ENCODE assay signal across 20 cellular contexts in genomic region chr22:19062139-19062789, GRCh38. TPM values are rescaled to one million over a fixed set of nuclear protein-coding genes. Genes with fewer than 3 reads are reported as not detected.
DNase-seq lines count a peak whose midpoint lies in the region; ATAC-seq, FAIRE-seq and TF ChIP-seq lines count a peak whose summit lies in the region.
"Had no signal": no experiment of that assay in that cellular context is flagged by ENCODE, and none has a peak within 500 bp of the region (broad histone marks: within the 10 kb centered on the region; RNA-seq: fewer than 3 reads in every experiment).

No MANE protein-coding gene starts in this region.

- H3K9ac ChIP-seq in PC-3 (ENCODE audit: low read length): no peak overlapping the region
- no peak overlapping the region for H3K9ac ChIP-seq in endothelial cell of umbilical vein (replicated peaks; ENCODE audit: extremely low read depth, insufficient read depth, low read length)

- no peaks in the 10 kb centered on the region for H3K27me3 ChIP-seq in PC-3 (ENCODE audit: low read length)
- H3K27me3 ChIP-seq in endothelial cell of umbilical vein (ENCODE audit: control insufficient read depth in 2 of 2, insufficient read depth in 2 of 2, low read length in 2 of 2): no peaks in the 10 kb centered on the region
- H3K27me3 ChIP-seq: breast epithelium, gastrocnemius medialis, right lobe of liver had no signal

- H3K4me2 ChIP-seq in PC-3 (ENCODE audit: low read length) (no peak overlapping the region), endothelial cell of umbilical vein (ENCODE audit: insufficient read depth, low read length) (no peak overlapping the region)

- H3K27ac ChIP-seq in PC-3 (ENCODE audit: low read length) (no peak overlapping the region), endothelial cell of umbilical vein (ENCODE audit: insufficient read depth, low read depth, low read length) (peak overlapping the region; percentile 12)
- H3K27ac ChIP-seq: 22Rv1, breast epithelium, right lobe of liver had no signal

- intact Hi-C loops in PC-3 (cut with micrococcal nuclease): no loop called here
- intact Hi-C loops in endothelial cell of umbilical vein (cut with micrococcal nuclease): no loop called here

- H3K36me3 ChIP-seq in PC-3 (ENCODE audit: low read depth, low read length): peaks cover 5% of the 10 kb centered on the region
- H3K36me3 ChIP-seq in endothelial cell of umbilical vein (ENCODE audit: control insufficient read depth in 2 of 2, extremely low read depth in 1 of 2, insufficient read depth in 2 of 2, low read length in 2 of 2): peaks cover 2 to 43% of the 10 kb centered on the region in 2 experiments
- H3K36me3 ChIP-seq: breast epithelium had no signal

- no peaks in the 10 kb centered on the region for H3F3A ChIP-seq in PC-3 (ENCODE audit: low read length, unreplicated experiment)

- CTCF ChIA-PET in PC-3 (lab: Charles Lee) (no interaction called here), endothelial cell of umbilical vein (lab: Charles Lee) (interaction anchor here (0.9 to 1.9 kb wide), 2 partner anchors 23 to 27 kb away, joined by 3 to 5 read pairs; no protein-coding TSS in a partner anchor)

- H3K9me3 ChIP-seq in PC-3 (ENCODE audit: low read length) (no peaks in the 10 kb centered on the region), endothelial cell of umbilical vein (replicated peaks; ENCODE audit: control insufficient read depth, insufficient read depth, low read length) (no peaks in the 10 kb centered on the region)
- H3K9me3 ChIP-seq: breast epithelium, gastrocnemius medialis, right lobe of liver had no signal

- DNase-seq in NCI-H82 (lab: John Stamatoyannopoulos, UW): peak; percentile 35
- DNase-seq in NCI-H82 treated with DMSO at 0.1 percent for 48 hours (lab: John Stamatoyannopoulos, UW; ENCODE audit: unreplicated experiment): no peak
- peak; percentile 1 for DNase-seq in PC-3
- DNase-seq in endothelial cell of umbilical vein (ENCODE audit: low read depth, low spot score): peak; percentile 57
- peak; percentile 17 for DNase-seq in pulmonary artery endothelial cell (ENCODE audit: low read depth, low spot score)
- no peak for DNase-seq in COR-L47 (lab: John Stamatoyannopoulos, UW)
- DNase-seq: activated CD4-positive, alpha-beta T cell treated with anti-CD3 and anti-CD28 coated beads, Interleukin-2, amount 50 U/mL, for 1 hour; activated T-cell treated with anti-CD3 and anti-CD28 coated beads, Interleukin-2, amount 50 U/mL, for 72 hours; kidney glomerular epithelial cell; NCI-H526; right lobe of liver; SHP77; stimulated activated naive CD4-positive, alpha-beta T cell treated with Interleukin-2 at 50 U/mL for 16 hours; trophoblast cell had no signal

- H3K9me2 ChIP-seq in PC-3 (replicated peaks; ENCODE audit: low read length): no peaks in the 10 kb centered on the region

- H4K20me1 ChIP-seq in PC-3 (ENCODE audit: low read length) (no peaks in the 10 kb centered on the region), endothelial cell of umbilical vein (replicated peaks; ENCODE audit: control insufficient read depth, extremely low read depth, insufficient read depth, low read length) (no peaks in the 10 kb centered on the region)

- H2AFZ ChIP-seq in PC-3 (ENCODE audit: low read length) (no peak overlapping the region), endothelial cell of umbilical vein (ENCODE audit: low read depth, low read length) (no peak overlapping the region)

- H3K4me1 ChIP-seq in PC-3 (ENCODE audit: insufficient read depth, low read length) (peaks cover 16% of the 10 kb centered on the region), endothelial cell of umbilical vein (ENCODE audit: control insufficient read depth, extremely low read depth, insufficient read depth, low read length) (peaks cover 8% of the 10 kb centered on the region)
- H3K4me1 ChIP-seq: breast epithelium had no signal

- peak; percentile 58 for FAIRE-seq in endothelial cell of umbilical vein (lab: Jason Lieb, UNC)
- FAIRE-seq: HTR-8/SVneo had no signal

- no peaks in the 10 kb centered on the region for H3K79me2 ChIP-seq in PC-3 (ENCODE audit: low read length)
- H3K79me2 ChIP-seq in endothelial cell of umbilical vein (ENCODE audit: control insufficient read depth, insufficient read depth, low read length): no peaks in the 10 kb centered on the region

- no peaks in the 10 kb centered on the region for H3K9me1 ChIP-seq in endothelial cell of umbilical vein (replicated peaks; ENCODE audit: control insufficient read depth, extremely low read depth, insufficient read depth, low read length)

- no peak for TF ChIP-seq CTCF in PC-3 (conservative IDR thresholded peaks at IDR 0.05; ENCODE audit: low read depth, low read length)
- no peak for TF ChIP-seq CTCF in endothelial cell of umbilical vein (IDR thresholded peaks at IDR 0.05; ENCODE audit: extremely low read depth in 1 of 2, insufficient read depth in 1 of 2, low read depth in 1 of 2, low read length in 2 of 2)

- POLR2A ChIA-PET in PC-3 (lab: Charles Lee; ENCODE audit: unreplicated experiment) (no interaction called here), endothelial cell of umbilical vein (lab: Charles Lee) (interaction anchor here (0.6 kb wide), 1 partner anchor 156 kb away, joined by 3 read pairs; the partner anchor contains the start of gene DGCR6)

- no peak for ATAC-seq in PC-3
- no peak for ATAC-seq in HG02571 (IDR thresholded peaks at IDR 0.05; ENCODE audit: unreplicated experiment)
- no peak for ATAC-seq in HG03159 (IDR thresholded peaks at IDR 0.05; ENCODE audit: unreplicated experiment)
- ATAC-seq: activated T-cell treated with anti-CD3 and anti-CD28 coated beads, Interleukin-2, amount 50 U/mL, for 72 hours had no signal

- TF ChIP-seq POLR2A in endothelial cell of umbilical vein (IDR thresholded peaks at IDR 0.05; ENCODE audit: low read depth, low read length): no peak

- dilution Hi-C loops in endothelial cell of umbilical vein (cut with MboI; ENCODE audit: extremely low pct_ligation_motif_present, low sequenced_read_pairs): no loop called here

- BruUV-seq in PC-3 (replicated peaks; lab: Mats Ljungman, UMichigan) (no TSS peak), endothelial cell of umbilical vein (replicated peaks; lab: Mats Ljungman, UMichigan) (no TSS peak)

- H3K4me3 ChIP-seq in PC-3 (ENCODE audit: low read length) (no peak overlapping the region), endothelial cell of umbilical vein (replicated peaks in 1 of 3; ENCODE audit: insufficient read depth in 1 of 3, low read depth in 1 of 3, low read length in 3 of 3) (no peak overlapping the region)
- H3K4me3 ChIP-seq: breast epithelium, gastrocnemius medialis, right lobe of liver had no signal

TF ChIP-seq in endothelial cell of umbilical vein, 7 proteins besides CTCF, POLR2A, EP300 and RAD21:
- TF ChIP-seq POLR2AphosphoS5 (IDR thresholded peaks at IDR 0.05; ENCODE audit: insufficient read depth, low read depth, low read length): no peak
- no peak for TF ChIP-seq GATA2 (IDR thresholded peaks at IDR 0.05; ENCODE audit: insufficient read depth, insufficient read length, low read depth, low read length)
- TF ChIP-seq EZH2 (IDR thresholded peaks at IDR 0.05; ENCODE audit: borderline replicate concordance, low read depth, low read length, severe bottlenecking): no peak
- TF ChIP-seq JUN (IDR thresholded peaks at IDR 0.05; ENCODE audit: borderline replicate concordance, insufficient read depth, insufficient read length, low read depth): no peak
- no peak for TF ChIP-seq FOS (IDR thresholded peaks at IDR 0.05; ENCODE audit: borderline replicate concordance, insufficient read depth, low read length)
- TF ChIP-seq, protein P1, sequence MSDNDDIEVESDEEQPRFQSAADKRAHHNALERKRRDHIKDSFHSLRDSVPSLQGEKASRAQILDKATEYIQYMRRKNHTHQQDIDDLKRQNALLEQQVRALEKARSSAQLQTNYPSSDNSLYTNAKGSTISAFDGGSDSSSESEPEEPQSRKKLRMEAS (IDR thresholded peaks at IDR 0.05; ENCODE audit: insufficient read depth, insufficient read length): no peak
- no peak for TF ChIP-seq MYC (IDR thresholded peaks at IDR 0.05; ENCODE audit: low read depth, low read length)

RNA-seq across cellular contexts. Expression of gene DGCR2, which starts 59.9 kb away (rescaled TPM):
- total RNA-seq in PC-3 (2014; rRNA removed) (36.1 and 46.1 TPM in 2 replicates), endothelial cell of umbilical vein (44.8 and 49.6 TPM in 2 replicates), pulmonary artery endothelial cell (36.4 and 52.1 TPM in 2 replicates)
- polyA plus RNA-seq in endothelial cell of umbilical vein: 51.2 and 61.7 TPM in 2 replicates
- 47.7 and 50.7 TPM in 2 replicates for polyA plus RNA-seq in endothelial cell of umbilical vein (2011; cell fraction: cytosol; rRNA removed)
- 41.7 and 53.7 TPM in 2 replicates for polyA plus RNA-seq in endothelial cell of umbilical vein (2011; cell fraction: nucleus; rRNA removed)
- polyA plus RNA-seq in endothelial cell of umbilical vein (2012): 27.3 and 36.4 TPM in 2 replicates
- 46.5 and 74.1 TPM in 2 replicates for polyA minus RNA-seq in endothelial cell of umbilical vein
- polyA minus RNA-seq in endothelial cell of umbilical vein (2011; cell fraction: cytosol; rRNA and poly(A)+ RNA removed): 13.5 TPM
- 29.0 and 29.3 TPM in 2 replicates for polyA minus RNA-seq in endothelial cell of umbilical vein (2011; cell fraction: nucleus; rRNA and poly(A)+ RNA removed)

Comparison
In these comparisons a context has a peak if more than half of its experiments do, and no peak if none do; other contexts are left out.
1. DNase-seq: peak in NCI-H82 (single experiment), PC-3 (single experiment), endothelial cell of umbilical vein (single experiment) and pulmonary artery endothelial cell (single experiment); none in NCI-H82 treated with DMSO at 0.1 percent for 48 hours (single experiment) and COR-L47 (single experiment).